Comparison of ENCODE assay signal across 9 cellular contexts in genomic region chr3:124584245-124584551, GRCh38.
DNase-seq lines count a peak whose midpoint lies in the region; ATAC-seq and TF ChIP-seq lines count a peak whose summit lies in the region.
"Had no signal": no experiment of that assay in that cellular context is flagged by ENCODE, and none has a peak within 500 bp of the region (broad histone marks: within the 10 kb centered on the region; RNA-seq: fewer than 3 reads in every experiment).

No MANE protein-coding gene starts in this region.

- H3K27me3 Mint-ChIP-seq in activated naive CD8-positive, alpha-beta T cell treated with anti-CD3 and anti-CD28 coated beads for 36 hours = peaks cover 70% of the 10 kb centered on the region

- H3K36me3 Mint-ChIP-seq in activated naive CD8-positive, alpha-beta T cell treated with anti-CD3 and anti-CD28 coated beads for 36 hours = peaks cover 5% of the 10 kb centered on the region

- H3K27me3 ChIP-seq in left lung (peaks cover 0 to 43% of the 10 kb centered on the region in 2 donors), stomach (peaks cover 0 to 24% (median 0%) of the 10 kb centered on the region in 3 donors)

- TF ChIP-seq EP300 in stomach (IDR thresholded peaks at IDR 0.05) = no peak

- H3K27ac ChIP-seq in left lung (no peak overlapping the region), stomach (peak overlapping the region; percentile 80 to 92 (median 86))

- H3K4me3 ChIP-seq in left lung (peak overlapping the region; percentile 36 to 40), stomach (peak overlapping the region; percentile 58 to 74 (median 68))

- H3K4me1 ChIP-seq in left lung (peaks cover 4 to 10% of the 10 kb centered on the region in 2 donors), stomach (peaks cover 13 to 54% (median 36%) of the 10 kb centered on the region in 4 donors)

- no peaks in the 10 kb centered on the region for H3K9me3 Mint-ChIP-seq in activated naive CD8-positive, alpha-beta T cell treated with anti-CD3 and anti-CD28 coated beads for 36 hours

- intact Hi-C loops in left lung (cut with DNase I) = no loop called here
- intact Hi-C loops in stomach (cut with DNase I; ENCODE audit: low total_unique reads) = no loop called here

- no peak for TF ChIP-seq CTCF in left lung (IDR thresholded peaks at IDR 0.05)
- TF ChIP-seq CTCF in stomach (IDR thresholded peaks at IDR 0.05) = no peak

- H3K27ac Mint-ChIP-seq in activated naive CD8-positive, alpha-beta T cell treated with anti-CD3 and anti-CD28 coated beads for 36 hours = no peak overlapping the region

- no peak for TF ChIP-seq POLR2A in stomach (IDR thresholded peaks at IDR 0.05)

- ATAC-seq in left lung (no peak), GM19463 (IDR thresholded peaks at IDR 0.05; ENCODE audit: unreplicated experiment) (no peak), HG03175 (IDR thresholded peaks at IDR 0.05; ENCODE audit: unreplicated experiment) (no peak)

- peak; percentile 11 for DNase-seq in activated CD4-positive, alpha-beta T cell treated with anti-CD3 and anti-CD28 coated beads, Interleukin-2, amount 50 U/mL, for 1 hour
- DNase-seq in activated CD4-positive, alpha-beta T cell treated with anti-CD3 and anti-CD28 coated beads, Interleukin-2, amount 50 U/mL, for 4 hours = no peak
- DNase-seq in activated naive CD8-positive, alpha-beta T cell treated with anti-CD3 and anti-CD28 coated beads for 36 hours = no peak
- no peak for DNase-seq in left lung
- DNase-seq in stomach = no peak
- DNase-seq in NOMO-1 (lab: John Stamatoyannopoulos, UW; ENCODE audit: unreplicated experiment in 2 of 2) = no peak
- DNase-seq: erythroblast had no signal

- H3K36me3 ChIP-seq in left lung (no peaks in the 10 kb centered on the region), stomach (no peaks in the 10 kb centered on the region)

- H3K4me1 Mint-ChIP-seq in activated naive CD8-positive, alpha-beta T cell treated with anti-CD3 and anti-CD28 coated beads for 36 hours = peaks cover 26% of the 10 kb centered on the region

- H3K9me3 ChIP-seq in left lung (no peaks in the 10 kb centered on the region), stomach (no peaks in the 10 kb centered on the region)

- 11 to 31% (median 15%) methylated on average over 9 of the region's 9 CpGs for WGBS in stomach, 5 donors

- peak overlapping the region; percentile 22 for H3K4me3 Mint-ChIP-seq in activated naive CD8-positive, alpha-beta T cell treated with anti-CD3 and anti-CD28 coated beads for 36 hours

Comparison
In these comparisons a context has a peak if more than half of its experiments do, and no peak if none do; other contexts are left out.
1. H3K27ac ChIP-seq: peak in stomach (5 of 5); none in left lung (0 of 2).